2 cellular contexts compared by ENCODE assay signal in the genomic region with DNA sequence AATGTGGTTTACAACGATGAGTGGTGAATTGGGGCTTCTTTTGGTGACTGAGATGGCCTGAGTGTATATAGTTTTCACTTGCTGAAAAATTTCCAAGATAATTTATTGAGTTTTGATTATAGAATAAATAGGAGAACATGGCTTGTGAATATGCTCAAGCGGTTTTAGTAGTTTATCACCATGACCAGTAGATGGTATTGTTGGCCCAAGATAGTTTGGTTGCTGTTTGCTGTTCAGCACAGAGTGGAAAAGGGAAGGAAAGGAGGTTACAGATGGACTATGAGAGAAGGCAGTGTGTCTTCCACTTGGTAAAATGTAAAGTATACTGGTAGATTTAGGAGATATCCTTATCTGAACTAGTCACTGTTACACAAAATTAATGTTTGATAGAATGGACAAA.
TF ChIP-seq lines count a peak whose summit lies in the region.

No MANE protein-coding gene starts in this region.

TF ChIP-seq in SK-N-SH, 30 proteins besides CTCF, POLR2A, EP300 and RAD21 (continued from another document):
- TF ChIP-seq MXI1 (IDR thresholded peaks at IDR 0.05; ENCODE audit: low read depth, low read length) = no peak
- TF ChIP-seq, protein P1, sequence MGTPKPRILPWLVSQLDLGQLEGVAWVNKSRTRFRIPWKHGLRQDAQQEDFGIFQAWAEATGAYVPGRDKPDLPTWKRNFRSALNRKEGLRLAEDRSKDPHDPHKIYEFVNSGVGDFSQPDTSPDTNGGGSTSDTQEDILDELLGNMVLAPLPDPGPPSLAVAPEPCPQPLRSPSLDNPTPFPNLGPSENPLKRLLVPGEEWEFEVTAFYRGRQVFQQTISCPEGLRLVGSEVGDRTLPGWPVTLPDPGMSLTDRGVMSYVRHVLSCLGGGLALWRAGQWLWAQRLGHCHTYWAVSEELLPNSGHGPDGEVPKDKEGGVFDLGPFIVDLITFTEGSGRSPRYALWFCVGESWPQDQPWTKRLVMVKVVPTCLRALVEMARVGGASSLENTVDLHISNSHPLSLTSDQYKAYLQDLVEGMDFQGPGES (IDR thresholded peaks at IDR 0.05; ENCODE audit: low read depth, low read length) = no peak

TF ChIP-seq in SK-N-SH treated with all-trans-retinoic acid at 6 μM for 48 hours, 23 proteins besides CTCF, POLR2A, EP300 and RAD21 (continued from another document):
- TF ChIP-seq TOX (CRISPR knock-in tag; IDR thresholded peaks at IDR 0.05; ENCODE audit: borderline replicate concordance) (no peak), ZNF565 (CRISPR knock-in tag; conservative IDR thresholded peaks at IDR 0.05; ENCODE audit: low read depth) (no peak), BACH2 (CRISPR knock-in tag; IDR thresholded peaks at IDR 0.05; ENCODE audit: borderline replicate concordance) (no peak), ZC3H10 (CRISPR knock-in tag; IDR thresholded peaks at IDR 0.05) (no peak), TCF4 (CRISPR knock-in tag; IDR thresholded peaks at IDR 0.05; ENCODE audit: borderline replicate concordance) (no peak), GLIS3 (CRISPR knock-in tag; IDR thresholded peaks at IDR 0.05) (no peak), ARNTL (CRISPR knock-in tag; IDR thresholded peaks at IDR 0.05; ENCODE audit: borderline replicate concordance, low read depth) (no peak), ZFP30 (CRISPR knock-in tag; IDR thresholded peaks at IDR 0.05) (no peak)
- TF ChIP-seq, protein P2, sequence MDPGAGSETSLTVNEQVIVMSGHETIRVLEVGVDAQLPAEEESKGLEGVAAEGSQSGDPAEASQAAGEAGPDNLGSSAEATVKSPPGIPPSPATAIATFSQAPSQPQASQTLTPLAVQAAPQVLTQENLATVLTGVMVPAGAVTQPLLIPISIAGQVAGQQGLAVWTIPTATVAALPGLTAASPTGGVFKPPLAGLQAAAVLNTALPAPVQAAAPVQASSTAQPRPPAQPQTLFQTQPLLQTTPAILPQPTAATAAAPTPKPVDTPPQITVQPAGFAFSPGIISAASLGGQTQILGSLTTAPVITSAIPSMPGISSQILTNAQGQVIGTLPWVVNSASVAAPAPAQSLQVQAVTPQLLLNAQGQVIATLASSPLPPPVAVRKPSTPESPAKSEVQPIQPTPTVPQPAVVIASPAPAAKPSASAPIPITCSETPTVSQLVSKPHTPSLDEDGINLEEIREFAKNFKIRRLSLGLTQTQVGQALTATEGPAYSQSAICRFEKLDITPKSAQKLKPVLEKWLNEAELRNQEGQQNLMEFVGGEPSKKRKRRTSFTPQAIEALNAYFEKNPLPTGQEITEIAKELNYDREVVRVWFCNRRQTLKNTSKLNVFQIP (CRISPR knock-in tag; IDR thresholded peaks at IDR 0.05; ENCODE audit: borderline replicate concordance, low read depth) = no peak
- TF ChIP-seq, protein P3, sequence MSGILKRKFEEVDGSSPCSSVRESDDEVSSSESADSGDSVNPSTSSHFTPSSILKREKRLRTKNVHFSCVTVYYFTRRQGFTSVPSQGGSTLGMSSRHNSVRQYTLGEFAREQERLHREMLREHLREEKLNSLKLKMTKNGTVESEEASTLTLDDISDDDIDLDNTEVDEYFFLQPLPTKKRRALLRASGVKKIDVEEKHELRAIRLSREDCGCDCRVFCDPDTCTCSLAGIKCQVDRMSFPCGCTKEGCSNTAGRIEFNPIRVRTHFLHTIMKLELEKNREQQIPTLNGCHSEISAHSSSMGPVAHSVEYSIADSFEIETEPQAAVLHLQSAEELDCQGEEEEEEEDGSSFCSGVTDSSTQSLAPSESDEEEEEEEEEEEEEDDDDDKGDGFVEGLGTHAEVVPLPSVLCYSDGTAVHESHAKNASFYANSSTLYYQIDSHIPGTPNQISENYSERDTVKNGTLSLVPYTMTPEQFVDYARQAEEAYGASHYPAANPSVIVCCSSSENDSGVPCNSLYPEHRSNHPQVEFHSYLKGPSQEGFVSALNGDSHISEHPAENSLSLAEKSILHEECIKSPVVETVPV (CRISPR knock-in tag; IDR thresholded peaks at IDR 0.05) = no peak
- TF ChIP-seq, protein P4, sequence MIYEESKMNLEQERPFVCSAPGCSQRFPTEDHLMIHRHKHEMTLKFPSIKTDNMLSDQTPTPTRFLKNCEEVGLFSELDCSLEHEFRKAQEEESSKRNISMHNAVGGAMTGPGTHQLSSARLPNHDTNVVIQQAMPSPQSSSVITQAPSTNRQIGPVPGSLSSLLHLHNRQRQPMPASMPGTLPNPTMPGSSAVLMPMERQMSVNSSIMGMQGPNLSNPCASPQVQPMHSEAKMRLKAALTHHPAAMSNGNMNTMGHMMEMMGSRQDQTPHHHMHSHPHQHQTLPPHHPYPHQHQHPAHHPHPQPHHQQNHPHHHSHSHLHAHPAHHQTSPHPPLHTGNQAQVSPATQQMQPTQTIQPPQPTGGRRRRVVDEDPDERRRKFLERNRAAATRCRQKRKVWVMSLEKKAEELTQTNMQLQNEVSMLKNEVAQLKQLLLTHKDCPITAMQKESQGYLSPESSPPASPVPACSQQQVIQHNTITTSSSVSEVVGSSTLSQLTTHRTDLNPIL (CRISPR knock-in tag; IDR thresholded peaks at IDR 0.05; ENCODE audit: low read depth) = no peak
